30 cellular contexts compared by ENCODE assay signal in the genomic region with DNA sequence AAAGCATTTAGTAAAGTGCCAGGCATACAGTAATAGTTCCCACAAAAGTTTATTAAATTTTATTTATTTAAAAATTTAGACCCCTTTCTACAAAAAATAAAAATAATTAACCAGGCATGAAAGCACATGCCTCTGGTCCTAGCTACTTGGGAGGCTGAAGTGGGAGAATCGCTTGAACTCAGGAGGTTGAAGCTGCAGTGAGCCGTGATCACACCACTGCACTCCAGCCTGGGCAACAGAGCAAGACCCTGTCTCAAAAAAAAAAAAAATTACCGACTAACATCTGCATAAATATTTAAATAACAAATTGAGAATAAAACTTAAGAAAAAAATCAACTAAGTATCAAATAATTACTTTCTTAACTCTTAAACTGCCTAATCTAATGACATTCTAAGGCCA.
"Had no signal": no experiment of that assay in that cellular context is flagged by ENCODE, and none has a peak within 500 bp of the region (broad histone marks: within the 10 kb centered on the region; RNA-seq: fewer than 3 reads in every experiment).

No MANE protein-coding gene starts in this region.

- H3K27me3 Mint-ChIP-seq: activated B cell treated with CpG ODN at 0.5 μM for 24 hours; activated CD4-positive, alpha-beta memory T cell treated with anti-CD3 and anti-CD28 coated beads for 36 hours; brain; T-cell had no signal

- H3K4me3 ChIP-seq: adrenal gland, Peyer's patch had no signal

- DNase-seq: activated B cell treated with CpG ODN at 0.5 μM for 24 hours; activated CD4-positive, alpha-beta memory T cell treated with anti-CD3 and anti-CD28 coated beads for 36 hours; activated CD4-positive, alpha-beta T cell treated with anti-CD3 and anti-CD28 coated beads for 4 hours; activated CD4-positive, alpha-beta T cell treated with anti-CD3 and anti-CD28 coated beads, Interleukin-2, amount 50 U/mL, for 1 hour; activated CD4-positive, CD25-positive, alpha-beta regulatory T cell treated with anti-CD3 and anti-CD28 coated beads, Interleukin-2, amount 50 U/mL, for 72 hours; activated CD8-positive, alpha-beta memory T cell treated with anti-CD3 and anti-CD28 coated beads, Interleukin-2, amount 50 U/mL, for 4 hours; activated gamma-delta T cell treated with Interleukin-2 at 50 U/mL for 16 hours; activated naive CD4-positive, alpha-beta T cell treated with anti-CD3 and anti-CD28 coated beads for 36 hours; activated T-cell treated with anti-CD3 and anti-CD28 coated beads for 4 hours; activated T-cell treated with anti-CD3 and anti-CD28 coated beads, Interleukin-2, amount 50 U/mL, for 4 hours; adrenal gland; caudate nucleus; cerebellar nuclear complex; NCI-H1092 treated with DMSO at 0.1 percent for 48 hours; NCI-H146; NCI-H187; NCI-H2029 treated with DMSO at 0.1 percent for 48 hours; NCI-H524 treated with DMSO at 0.1 percent for 48 hours; NK-92 treated with Interleukin-12 subunit alpha and Interleukin-12 subunit beta, amount 100 ng/mL, for 24 hours; PC-3; RPMI8226; SIG-M5; T-cell; T-helper 17 cell had no signal

- H3K4me3 Mint-ChIP-seq: activated B cell treated with CpG ODN at 0.5 μM for 24 hours; activated CD4-positive, alpha-beta memory T cell treated with anti-CD3 and anti-CD28 coated beads for 36 hours; activated naive CD4-positive, alpha-beta T cell treated with anti-CD3 and anti-CD28 coated beads for 36 hours; activated T-cell treated with anti-CD3 and anti-CD28 coated beads, Interleukin-2, amount 50 U/mL, for 4 hours; activated T-helper 1 cell treated with anti-CD3 and anti-CD28 coated beads, Interleukin-12 subunit alpha, Interleukin-12 subunit beta, Interleukin-2, Interleukin-4 antibody, amounts not matched to agents 30 ng/mL and 10 ng/mL and 1 ng/mL, durations not matched to agents 14 hours and 24 hours and 36 hours; T-cell; T-helper 17 cell had no signal

- H3K27ac Mint-ChIP-seq: activated B cell treated with CpG ODN at 0.5 μM for 24 hours; activated CD4-positive, alpha-beta memory T cell treated with anti-CD3 and anti-CD28 coated beads for 36 hours; activated naive CD4-positive, alpha-beta T cell treated with anti-CD3 and anti-CD28 coated beads for 36 hours; activated naive CD4-positive, alpha-beta T cell treated with anti-CD3 and anti-CD28 coated beads, Interleukin-2, amount 50 U/mL, for 72 hours; activated T-helper 1 cell treated with anti-CD3 and anti-CD28 coated beads, Interleukin-12 subunit alpha, Interleukin-12 subunit beta, Interleukin-2, Interleukin-4 antibody, amounts not matched to agents 30 ng/mL and 10 ng/mL and 1 ng/mL, durations not matched to agents 14 hours and 24 hours and 36 hours; T-cell; T-helper 17 cell had no signal

- H3K27me3 ChIP-seq: adrenal gland, Peyer's patch had no signal

- H3K9me3 ChIP-seq: adrenal gland, Peyer's patch had no signal

- H3K27ac ChIP-seq: adrenal gland, KMS-11, Peyer's patch had no signal

- ATAC-seq: activated naive CD4-positive, alpha-beta T cell treated with anti-CD3 and anti-CD28 coated beads, Interleukin-2, amount 50 U/mL, for 72 hours; activated T-cell treated with anti-CD3 and anti-CD28 coated beads, Interleukin-2, amount 50 U/mL, for 4 hours; PC-3; SK-N-SH treated with all-trans-retinoic acid at 6 μM for 48 hours; T-cell; T-helper 17 cell had no signal

- H3K9ac ChIP-seq: KMS-11 had no signal

- H3K36me3 Mint-ChIP-seq: activated CD4-positive, alpha-beta memory T cell treated with anti-CD3 and anti-CD28 coated beads for 36 hours; activated naive CD4-positive, alpha-beta T cell treated with anti-CD3 and anti-CD28 coated beads, Interleukin-2, amount 50 U/mL, for 72 hours; brain; T-cell had no signal

- H3K9me3 Mint-ChIP-seq: activated B cell treated with CpG ODN at 0.5 μM for 24 hours; activated CD4-positive, alpha-beta memory T cell treated with anti-CD3 and anti-CD28 coated beads for 36 hours; activated naive CD4-positive, alpha-beta T cell treated with anti-CD3 and anti-CD28 coated beads for 36 hours; activated naive CD4-positive, alpha-beta T cell treated with anti-CD3 and anti-CD28 coated beads, Interleukin-2, amount 50 U/mL, for 72 hours; activated T-cell treated with anti-CD3 and anti-CD28 coated beads, Interleukin-2, amount 50 U/mL, for 4 hours; activated T-helper 1 cell treated with anti-CD3 and anti-CD28 coated beads, Interleukin-12 subunit alpha, Interleukin-12 subunit beta, Interleukin-2, Interleukin-4 antibody, amounts not matched to agents 30 ng/mL and 10 ng/mL and 1 ng/mL, durations not matched to agents 14 hours and 24 hours and 36 hours; T-cell had no signal

- H3K4me1 Mint-ChIP-seq: activated B cell treated with CpG ODN at 0.5 μM for 24 hours, T-cell, T-helper 17 cell had no signal

- H3K4me1 ChIP-seq: adrenal gland, Peyer's patch had no signal

- H3K36me3 ChIP-seq: adrenal gland, Peyer's patch had no signal
